1 cellular context compared by ENCODE assay signal in the genomic region with DNA sequence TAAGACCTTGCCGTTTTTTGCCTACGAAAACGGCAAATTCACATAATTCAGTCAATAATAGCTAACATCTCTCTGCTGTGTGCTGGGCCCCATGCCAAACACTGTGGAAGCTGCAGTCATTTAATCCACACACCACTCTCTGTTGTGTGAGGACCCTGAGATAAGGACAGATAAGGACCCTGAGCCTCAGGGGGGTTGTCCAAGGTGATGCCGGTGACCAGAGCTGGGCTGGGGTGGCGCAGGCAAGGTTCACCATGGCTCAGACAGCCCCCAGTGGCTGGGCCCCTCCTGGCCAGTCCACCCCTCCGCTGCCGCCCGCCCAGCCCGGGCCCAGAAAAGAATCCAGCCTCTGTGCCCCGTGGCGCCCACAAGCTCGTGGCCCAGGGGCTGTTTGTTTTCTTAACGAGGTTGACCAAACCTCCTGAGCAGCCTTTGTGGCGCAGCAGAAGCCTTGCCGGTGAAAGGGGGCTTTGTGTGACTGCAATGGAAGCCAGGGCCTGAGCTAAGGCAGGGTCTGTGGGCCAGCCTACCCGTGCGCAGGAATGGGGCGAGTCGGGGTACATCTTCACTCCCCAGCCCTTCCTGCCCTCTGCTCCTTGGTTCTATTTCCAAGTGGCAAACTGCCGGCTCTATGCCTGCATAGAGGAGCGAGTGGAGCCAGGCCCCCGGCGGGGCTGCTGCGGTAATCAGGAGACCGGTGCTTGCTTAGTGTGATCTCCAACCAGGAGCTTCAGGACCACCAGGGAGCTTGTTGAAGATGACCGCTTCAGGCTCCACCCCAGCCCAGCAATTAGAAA.
TF ChIP-seq lines count a peak whose summit lies in the region.

No MANE protein-coding gene starts in this region.

TF ChIP-seq in K562, 482 proteins besides CTCF, POLR2A, EP300 and RAD21 (continued from another document and continues in another):
- TF ChIP-seq NKRF (IDR thresholded peaks at IDR 0.05; ENCODE audit: borderline replicate concordance): no peak
- TF ChIP-seq NEUROD1 (IDR thresholded peaks at IDR 0.05; ENCODE audit: borderline replicate concordance, low read depth, low read length, partially characterized antibody): peak; percentile 62
- 0 out of 2 replicates have a peak, but pooled peaks have one; percentile 16 for TF ChIP-seq ZNF24 (IDR thresholded peaks at IDR 0.05)
- TF ChIP-seq RBM14 (IDR thresholded peaks at IDR 0.05; ENCODE audit: borderline replicate concordance, insufficient read depth, low read depth, low read length): no peak
- TF ChIP-seq HMBOX1 (IDR thresholded peaks at IDR 0.05): no peak
- TF ChIP-seq ZNF197 (CRISPR knock-in tag; IDR thresholded peaks at IDR 0.05; ENCODE audit: low read depth): no peak
- no peak for TF ChIP-seq SAFB (IDR thresholded peaks at IDR 0.05; ENCODE audit: borderline replicate concordance, low read depth, low read length)
- TF ChIP-seq ZNF507 (tag; conservative IDR thresholded peaks at IDR 0.05): no peak
- TF ChIP-seq ZNF133 (CRISPR knock-in tag; IDR thresholded peaks at IDR 0.05): no peak
- TF ChIP-seq SMARCE1 (IDR thresholded peaks at IDR 0.05): peak; percentile 45; the same call in 1 of the 2 replicates
- TF ChIP-seq, protein P1, sequence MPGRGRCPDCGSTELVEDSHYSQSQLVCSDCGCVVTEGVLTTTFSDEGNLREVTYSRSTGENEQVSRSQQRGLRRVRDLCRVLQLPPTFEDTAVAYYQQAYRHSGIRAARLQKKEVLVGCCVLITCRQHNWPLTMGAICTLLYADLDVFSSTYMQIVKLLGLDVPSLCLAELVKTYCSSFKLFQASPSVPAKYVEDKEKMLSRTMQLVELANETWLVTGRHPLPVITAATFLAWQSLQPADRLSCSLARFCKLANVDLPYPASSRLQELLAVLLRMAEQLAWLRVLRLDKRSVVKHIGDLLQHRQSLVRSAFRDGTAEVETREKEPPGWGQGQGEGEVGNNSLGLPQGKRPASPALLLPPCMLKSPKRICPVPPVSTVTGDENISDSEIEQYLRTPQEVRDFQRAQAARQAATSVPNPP (IDR thresholded peaks at IDR 0.05; ENCODE audit: borderline replicate concordance, insufficient read depth, insufficient read length): no peak
- TF ChIP-seq CREB5 (CRISPR knock-in tag; IDR thresholded peaks at IDR 0.05): no peak
- TF ChIP-seq, protein P2, sequence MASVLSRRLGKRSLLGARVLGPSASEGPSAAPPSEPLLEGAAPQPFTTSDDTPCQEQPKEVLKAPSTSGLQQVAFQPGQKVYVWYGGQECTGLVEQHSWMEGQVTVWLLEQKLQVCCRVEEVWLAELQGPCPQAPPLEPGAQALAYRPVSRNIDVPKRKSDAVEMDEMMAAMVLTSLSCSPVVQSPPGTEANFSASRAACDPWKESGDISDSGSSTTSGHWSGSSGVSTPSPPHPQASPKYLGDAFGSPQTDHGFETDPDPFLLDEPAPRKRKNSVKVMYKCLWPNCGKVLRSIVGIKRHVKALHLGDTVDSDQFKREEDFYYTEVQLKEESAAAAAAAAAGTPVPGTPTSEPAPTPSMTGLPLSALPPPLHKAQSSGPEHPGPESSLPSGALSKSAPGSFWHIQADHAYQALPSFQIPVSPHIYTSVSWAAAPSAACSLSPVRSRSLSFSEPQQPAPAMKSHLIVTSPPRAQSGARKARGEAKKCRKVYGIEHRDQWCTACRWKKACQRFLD (CRISPR knock-in tag; IDR thresholded peaks at IDR 0.05): no peak
- 0 out of 2 replicates have a peak, but pooled peaks have one; percentile 33 for TF ChIP-seq TRIM28 (IDR thresholded peaks at IDR 0.05)
- no peak for TF ChIP-seq ZNF511 (CRISPR knock-in tag; IDR thresholded peaks at IDR 0.05)
- no peak for TF ChIP-seq PTTG1 (tag; IDR thresholded peaks at IDR 0.05; ENCODE audit: low read depth)
- no peak for TF ChIP-seq EZH2 (IDR thresholded peaks at IDR 0.05; ENCODE audit: borderline replicate concordance, low read depth, low read length)
- no peak for TF ChIP-seq UBTF (IDR thresholded peaks at IDR 0.05; ENCODE audit: borderline replicate concordance in 1 of 2, low read depth in 2 of 2, low read length in 2 of 2)
- TF ChIP-seq RBM17 (IDR thresholded peaks at IDR 0.05; ENCODE audit: borderline replicate concordance, low read depth, low read length): no peak
- TF ChIP-seq ZNF174 (CRISPR knock-in tag; IDR thresholded peaks at IDR 0.05): no peak
- TF ChIP-seq, protein P3, sequence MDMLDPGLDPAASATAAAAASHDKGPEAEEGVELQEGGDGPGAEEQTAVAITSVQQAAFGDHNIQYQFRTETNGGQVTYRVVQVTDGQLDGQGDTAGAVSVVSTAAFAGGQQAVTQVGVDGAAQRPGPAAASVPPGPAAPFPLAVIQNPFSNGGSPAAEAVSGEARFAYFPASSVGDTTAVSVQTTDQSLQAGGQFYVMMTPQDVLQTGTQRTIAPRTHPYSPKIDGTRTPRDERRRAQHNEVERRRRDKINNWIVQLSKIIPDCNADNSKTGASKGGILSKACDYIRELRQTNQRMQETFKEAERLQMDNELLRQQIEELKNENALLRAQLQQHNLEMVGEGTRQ (CRISPR knock-in tag; IDR thresholded peaks at IDR 0.05): 0 out of 2 replicates have a peak, but pooled peaks have one; percentile 4
- TF ChIP-seq SRF (CRISPR knock-in tag; IDR thresholded peaks at IDR 0.05): no peak
- TF ChIP-seq NFIC (IDR thresholded peaks at IDR 0.05): peak; percentile 97
- TF ChIP-seq NCOR1 (IDR thresholded peaks at IDR 0.05): peak; percentile 72
- TF ChIP-seq MED1 (CRISPR knock-in tag; IDR thresholded peaks at IDR 0.05; ENCODE audit: borderline replicate concordance): no peak
- no peak for TF ChIP-seq FOXA1 (IDR thresholded peaks at IDR 0.05; ENCODE audit: borderline replicate concordance)
- no peak for TF ChIP-seq POU5F1 (IDR thresholded peaks at IDR 0.05; ENCODE audit: borderline replicate concordance, low read depth, low read length, partially characterized antibody)
- TF ChIP-seq PBX2 (CRISPR knock-in tag; IDR thresholded peaks at IDR 0.05; ENCODE audit: low read depth): no peak
- TF ChIP-seq PBX2 (tag; conservative IDR thresholded peaks at IDR 0.05; ENCODE audit: low read depth): 0 out of 2 replicates have a peak, but pooled peaks have one; percentile 17
- no peak for TF ChIP-seq RBM34 (IDR thresholded peaks at IDR 0.05; ENCODE audit: borderline replicate concordance, insufficient read depth, low read length)
- no peak for TF ChIP-seq MXD1 (CRISPR knock-in tag; IDR thresholded peaks at IDR 0.05; ENCODE audit: borderline replicate concordance, poor library complexity, severe bottlenecking)
- no peak; the same call in 1 of the 2 replicates for TF ChIP-seq ZNF316 (IDR thresholded peaks at IDR 0.05)
- TF ChIP-seq BCOR (IDR thresholded peaks at IDR 0.05): peak; percentile 38; the same call in 1 of the 2 replicates
- no peak for TF ChIP-seq CHAMP1 (IDR thresholded peaks at IDR 0.05)
- TF ChIP-seq ARNT (IDR thresholded peaks at IDR 0.05): peak in 1 of 2 experiments; percentile 53; a peak in 1 of 4 replicates
